In the genomic region with DNA sequence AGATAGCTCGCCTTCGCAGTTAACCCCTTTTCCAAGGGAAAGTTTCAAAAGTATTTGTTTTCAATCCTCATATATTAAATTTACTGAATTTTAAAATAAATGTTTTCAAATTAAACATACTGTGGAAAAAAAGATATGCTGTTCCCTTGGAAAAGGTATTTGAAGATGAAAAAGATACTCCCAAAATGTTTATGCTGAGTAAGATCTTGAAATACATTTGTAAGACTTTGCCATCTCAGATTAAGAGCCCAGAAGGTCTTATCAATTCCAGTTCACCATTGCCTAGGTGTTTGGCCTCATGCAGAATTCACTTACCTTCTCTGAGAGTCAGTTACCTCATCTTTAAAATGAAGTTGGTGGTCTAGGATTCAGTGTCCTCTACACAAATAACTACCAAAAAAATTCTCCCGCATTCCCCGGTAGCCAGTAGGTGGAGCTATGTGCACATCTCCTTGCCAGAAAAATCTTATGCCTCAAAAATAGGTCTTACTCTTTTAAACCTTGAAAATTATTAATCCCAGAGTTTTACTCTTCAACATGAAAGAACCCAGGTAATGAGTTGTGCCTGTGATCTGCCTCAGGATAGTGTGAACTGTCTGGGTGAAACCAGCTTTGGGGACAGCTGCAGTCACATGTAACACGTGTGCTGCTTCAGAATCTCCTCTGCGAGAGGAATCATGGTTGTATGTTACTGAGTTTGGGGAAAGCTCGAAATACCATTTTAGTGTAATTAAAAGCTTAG, we compare ENCODE assay signal across 8 cellular contexts.
DNase-seq lines count a peak whose midpoint lies in the region; ATAC-seq and TF ChIP-seq lines count a peak whose summit lies in the region.

No MANE protein-coding gene starts in this region.

- H3K4me1 ChIP-seq in CD4-positive, alpha-beta memory T cell (ENCODE audit: insufficient read depth, low read length), result no peaks in the 10 kb centered on the region
- H3K4me1 ChIP-seq in HAP-1 (no peaks in the 10 kb centered on the region), Panc1 (ENCODE audit: control insufficient read depth, insufficient read depth, low read length) (no peaks in the 10 kb centered on the region)

- intact Hi-C loops in CD4-positive, alpha-beta memory T cell (cut with micrococcal nuclease), result loop anchor here (1.0 kb wide), 2 partner anchors 36 to 280 kb away; no protein-coding TSS in a partner anchor
- intact Hi-C loops in Panc1 (cut with micrococcal nuclease; ENCODE audit: unreplicated experiment), result loop anchor here (10.0 kb wide), 2 partner anchors 275 to 325 kb away; partner anchors contain the start of gene ERCC4
- intact Hi-C loops in sciatic nerve (cut with DNase I), result loop anchor here (5.0 kb wide), 1 partner anchor 283 kb away; no protein-coding TSS in a partner anchor

- no peaks in the 10 kb centered on the region for H3K4me1 Mint-ChIP-seq in CD4-positive, alpha-beta memory T cell

- peaks cover 55 to 60% of the 10 kb centered on the region in 2 donors for H3K36me3 Mint-ChIP-seq in CD4-positive, alpha-beta memory T cell

- in situ Hi-C loops in HAP-1 (cut with MboI; ENCODE audit: low sequenced_read_pairs), result loop anchor here (10.0 kb wide), 1 partner anchor 275 kb away; no protein-coding TSS in a partner anchor
- in situ Hi-C loops in Panc1 (cut with HindIII; ENCODE audit: low pct_unique_long_range_greater_than_20kb, low sequenced_read_pairs), result loop anchor here (25.0 kb wide), 1 partner anchor 312 kb away; no protein-coding TSS in a partner anchor

- no peaks in the 10 kb centered on the region for H3K9me3 Mint-ChIP-seq in CD4-positive, alpha-beta memory T cell

- POLR2A ChIA-PET in CD4-positive, alpha-beta memory T cell (lab: Charles Lee; ENCODE audit: partially characterized antibody), result no interaction called here
- POLR2A ChIA-PET in Panc1 (lab: Charles Lee), result no interaction called here

- ATAC-seq in Panc1 (peak; percentile 32; the same call in 1 of the 2 replicates), sciatic nerve (peak; percentile 30), HG03442 (IDR thresholded peaks at IDR 0.05; ENCODE audit: unreplicated experiment) (no peak), GM19395 (IDR thresholded peaks at IDR 0.05; ENCODE audit: unreplicated experiment) (no peak)

- H3K27me3 Mint-ChIP-seq in CD4-positive, alpha-beta memory T cell, result no peaks in the 10 kb centered on the region

- H3K9me3 ChIP-seq in CD4-positive, alpha-beta memory T cell (ENCODE audit: control insufficient read depth in 1 of 2, low read length in 2 of 2), result no peaks in the 10 kb centered on the region
- H3K9me3 ChIP-seq in HAP-1, result no peaks in the 10 kb centered on the region
- no peaks in the 10 kb centered on the region for H3K9me3 ChIP-seq in Panc1 (ENCODE audit: control insufficient read depth, insufficient read depth, low read depth, low read length)

- peaks cover 17% of the 10 kb centered on the region for H3K36me3 ChIP-seq in CD4-positive, alpha-beta memory T cell (ENCODE audit: insufficient read depth, low read length)
- peaks cover 25% of the 10 kb centered on the region for H3K36me3 ChIP-seq in HAP-1 (replicated peaks)
- H3K36me3 ChIP-seq in Panc1 (ENCODE audit: control insufficient read depth, insufficient read depth, low read length), result peaks cover 56% of the 10 kb centered on the region

- H3K27ac Mint-ChIP-seq in CD4-positive, alpha-beta memory T cell, result peak overlapping the region in 1 of 7 donors; percentile 2

- no TSS peak for BruUV-seq in Panc1 (replicated peaks; lab: Mats Ljungman, UMichigan)

- H3K27me3 ChIP-seq in CD4-positive, alpha-beta memory T cell (ENCODE audit: insufficient read depth, low read length), result no peaks in the 10 kb centered on the region
- no peaks in the 10 kb centered on the region for H3K27me3 ChIP-seq in HAP-1 (ENCODE audit: low read depth)
- no peaks in the 10 kb centered on the region for H3K27me3 ChIP-seq in Panc1 (ENCODE audit: control insufficient read depth, insufficient read depth, low read length)

- peak in 4 of 5 donors; percentile 45 to 51 (median 48) for DNase-seq in CD4-positive, alpha-beta memory T cell
- peak; percentile 57 to 58 for DNase-seq in HAP-1 (ENCODE audit: low spot score in 2 of 2)
- DNase-seq in Panc1 (ENCODE audit: low read depth, low spot score), result peak; percentile 43
- peak; percentile 36 for DNase-seq in activated gamma-delta T cell treated with anti-CD3 and anti-CD28 coated beads, Interleukin-2, amount 50 U/mL, for 16 hours (ENCODE audit: low read depth)
- peak; percentile 41 for DNase-seq in glomerular visceral epithelial cell (ENCODE audit: extremely low spot score)
- DNase-seq in sciatic nerve (ENCODE audit: low spot score), result no peak

- no peak overlapping the region for H3K27ac ChIP-seq in CD4-positive, alpha-beta memory T cell (ENCODE audit: low read depth, low read length)
- no peak overlapping the region for H3K27ac ChIP-seq in Panc1 (ENCODE audit: low read length)

- CTCF ChIA-PET in CD4-positive, alpha-beta memory T cell (lab: Charles Lee; ENCODE audit: partially characterized antibody), result interaction anchor here (0.7 to 2.2 kb wide), 15 partner anchors 9 to 354 kb away, joined by 3 to 17 read pairs (median 5); no protein-coding TSS in a partner anchor
- CTCF ChIA-PET in Panc1 (lab: Charles Lee), result interaction anchor here (0.5 to 1.7 kb wide), 5 partner anchors 36 to 333 kb away, joined by 3 to 7 read pairs (median 4); no protein-coding TSS in a partner anchor

- H3K4me3 Mint-ChIP-seq in CD4-positive, alpha-beta memory T cell, result no peak overlapping the region

- no peak overlapping the region for H3K4me3 ChIP-seq in CD4-positive, alpha-beta memory T cell (ENCODE audit: low read length in 2 of 2)
- H3K4me3 ChIP-seq in HAP-1 (no peak overlapping the region), Panc1 (ENCODE audit: low read depth in 2 of 2, low read length in 2 of 2) (no peak overlapping the region)

- TF ChIP-seq CTCF in Panc1 (IDR thresholded peaks at IDR 0.05), result peak; percentile 96

Comparison
In these comparisons a context has a peak if more than half of its experiments do, and no peak if none do; other contexts are left out.
1. ATAC-seq: peak in Panc1 (single experiment) and sciatic nerve (single experiment); none in HG03442 (single experiment) and GM19395 (single experiment).